Comparison of ENCODE assay signal across 9 cellular contexts in genomic region chr21:30434033-30434631, GRCh38. TPM values are rescaled to one million over a fixed set of nuclear protein-coding genes. Genes with fewer than 3 reads are reported as not detected.
DNase-seq lines count a peak whose midpoint lies in the region; ATAC-seq, FAIRE-seq and TF ChIP-seq lines count a peak whose summit lies in the region.
"Had no signal": no experiment of that assay in that cellular context is flagged by ENCODE, and none has a peak within 500 bp of the region (broad histone marks: within the 10 kb centered on the region; RNA-seq: fewer than 3 reads in every experiment).

No MANE protein-coding gene starts in this region.

- no peak overlapping the region for H3K27ac ChIP-seq in SK-N-SH (ENCODE audit: low read depth in 2 of 2, low read length in 1 of 2)

- no peaks in the 10 kb centered on the region; the same call in 1 of the 2 replicates for H3K27me3 ChIP-seq in SK-N-SH (ENCODE audit: insufficient read depth)

- no peaks in the 10 kb centered on the region for H3K9me2 ChIP-seq in SK-N-SH

- H4K20me1 ChIP-seq in SK-N-SH (ENCODE audit: insufficient read depth), result no peaks in the 10 kb centered on the region

- no peak for TF ChIP-seq EP300 in SK-N-SH (IDR thresholded peaks at IDR 0.05; ENCODE audit: borderline replicate concordance in 1 of 2, low read depth in 1 of 2, low read length in 1 of 2)

- no peak for ATAC-seq in T-cell (replicated peaks in 1 of 4)

- H3K36me3 ChIP-seq in SK-N-SH (replicated peaks in 1 of 2; ENCODE audit: control insufficient read depth in 1 of 2, insufficient read depth in 2 of 2, low read length in 1 of 2), result no peaks in the 10 kb centered on the region

- peaks cover 10% of the 10 kb centered on the region for H3K27me3 Mint-ChIP-seq in activated naive CD4-positive, alpha-beta T cell treated with anti-CD3 and anti-CD28 coated beads for 36 hours (ENCODE audit: low read depth)
- H3K27me3 Mint-ChIP-seq in T-cell, result peaks cover 3 to 12% of the 10 kb centered on the region in 2 donors

- no peaks in the 10 kb centered on the region for H3K9me3 ChIP-seq in SK-N-SH

- no peaks in the 10 kb centered on the region for H3F3A ChIP-seq in SK-N-SH (replicated peaks; ENCODE audit: insufficient read depth)

- CTCF ChIA-PET in activated naive CD4-positive, alpha-beta T cell treated with anti-CD3 and anti-CD28 coated beads for 36 hours (lab: Charles Lee), result interaction anchor here (0.6 to 1.6 kb wide), 4 partner anchors 19 to 170 kb away, joined by 3 to 5 read pairs (median 4); partner anchors contain the start of gene KRTAP19-1
- CTCF ChIA-PET in SK-N-SH (lab: Yijun Ruan, JAX), result interaction anchor here (0.6 to 2.6 kb wide), 16 partner anchors 8 to 468 kb away, joined by 3 to 11 read pairs (median 4); no protein-coding TSS in a partner anchor
- CTCF ChIA-PET in T-cell (lab: Charles Lee), result no interaction called here

- H3K79me2 ChIP-seq in SK-N-SH (ENCODE audit: insufficient read depth), result no peaks in the 10 kb centered on the region

- no peak for FAIRE-seq in HTR-8/SVneo (lab: Jason Lieb, UNC)

- no peak overlapping the region for H3K4me3 ChIP-seq in SK-N-SH (ENCODE audit: low read depth in 2 of 2, low read length in 1 of 2)
- no peak overlapping the region for H3K4me3 ChIP-seq in fibroblast of the aortic adventitia (ENCODE audit: low read depth, low read length)

- WGBS in SK-N-SH (ENCODE audit: low lambda C conversion rate), result 2% methylated on average over 10 of the region's 10 CpGs

- H3K4me2 ChIP-seq in SK-N-SH, result no peak overlapping the region

- no peak overlapping the region for H3K4me3 Mint-ChIP-seq in activated naive CD4-positive, alpha-beta T cell treated with anti-CD3 and anti-CD28 coated beads for 36 hours
- H3K4me3 Mint-ChIP-seq in T-cell, result no peak overlapping the region
- H3K4me3 Mint-ChIP-seq: activated naive CD4-positive, alpha-beta T cell treated with anti-CD3 and anti-CD28 coated beads, Interleukin-2, amount 50 U/mL, for 24 hours had no signal

- peak; percentile 31 for DNase-seq in activated naive CD4-positive, alpha-beta T cell treated with anti-CD3 and anti-CD28 coated beads for 36 hours
- no peak for DNase-seq in activated naive CD4-positive, alpha-beta T cell treated with Interleukin-2 at 50 U/mL for 16 hours
- DNase-seq in HTR-8/SVneo (ENCODE audit: insufficient read length, low spot score), result peak; percentile 6
- peak; percentile 33 for DNase-seq in SK-N-SH
- DNase-seq in fibroblast of the aortic adventitia (ENCODE audit: low read depth), result peak; percentile 0
- DNase-seq in stimulated activated CD4-positive, alpha-beta T cell treated with anti-CD3 and anti-CD28 coated beads, Interleukin-4, amount 100 ng/mL, for 1 hour, result peak; percentile 13
- DNase-seq in T-cell, result no peak
- no peak for DNase-seq in GOT3 (lab: John Stamatoyannopoulos, UW)

- H3K9me3 Mint-ChIP-seq in activated naive CD4-positive, alpha-beta T cell treated with anti-CD3 and anti-CD28 coated beads for 36 hours, result peaks cover 2% of the 10 kb centered on the region
- no peaks in the 10 kb centered on the region for H3K9me3 Mint-ChIP-seq in T-cell
- H3K9me3 Mint-ChIP-seq: activated naive CD4-positive, alpha-beta T cell treated with anti-CD3 and anti-CD28 coated beads, Interleukin-2, amount 50 U/mL, for 24 hours had no signal

- intact Hi-C loops in activated naive CD4-positive, alpha-beta T cell treated with anti-CD3 and anti-CD28 coated beads for 36 hours (cut with micrococcal nuclease), result loop anchor here (2.0 to 10.0 kb wide), 2 partner anchors 93 to 389 kb away; no protein-coding TSS in a partner anchor

- POLR2A ChIA-PET in SK-N-SH (lab: Yijun Ruan, JAX) (no interaction called here), T-cell (lab: Charles Lee) (no interaction called here)

- H2AFZ ChIP-seq in SK-N-SH (ENCODE audit: low read depth), result no peak overlapping the region

- peak; percentile 44 for TF ChIP-seq RAD21 in SK-N-SH (IDR thresholded peaks at IDR 0.05; ENCODE audit: low read length)

- H3K9ac ChIP-seq in SK-N-SH, result no peak overlapping the region

- no peaks in the 10 kb centered on the region for H3K36me3 Mint-ChIP-seq in activated naive CD4-positive, alpha-beta T cell treated with anti-CD3 and anti-CD28 coated beads for 36 hours (ENCODE audit: low read depth)
- no peaks in the 10 kb centered on the region for H3K36me3 Mint-ChIP-seq in T-cell
- H3K36me3 Mint-ChIP-seq: activated naive CD4-positive, alpha-beta T cell treated with anti-CD3 and anti-CD28 coated beads, Interleukin-2, amount 50 U/mL, for 24 hours had no signal

- H3K4me1 ChIP-seq in SK-N-SH (ENCODE audit: control insufficient read depth in 1 of 2, insufficient read depth in 2 of 2, low read depth in 1 of 2, low read length in 1 of 2), result no peaks in the 10 kb centered on the region

- TF ChIP-seq CTCF in SK-N-SH (IDR thresholded peaks at IDR 0.05), result peak; percentile 65
- peak; percentile 30 for TF ChIP-seq CTCF in fibroblast of the aortic adventitia (IDR thresholded peaks at IDR 0.05; ENCODE audit: insufficient read depth, low read length)

- H3K27ac Mint-ChIP-seq in activated naive CD4-positive, alpha-beta T cell treated with anti-CD3 and anti-CD28 coated beads for 36 hours, result no peak overlapping the region
- no peak overlapping the region for H3K27ac Mint-ChIP-seq in T-cell
- H3K27ac Mint-ChIP-seq: activated naive CD4-positive, alpha-beta T cell treated with anti-CD3 and anti-CD28 coated beads, Interleukin-2, amount 50 U/mL, for 24 hours had no signal

- no peaks in the 10 kb centered on the region for H3K4me1 Mint-ChIP-seq in activated naive CD4-positive, alpha-beta T cell treated with anti-CD3 and anti-CD28 coated beads for 36 hours (ENCODE audit: low read depth)
- no peaks in the 10 kb centered on the region for H3K4me1 Mint-ChIP-seq in T-cell
- H3K4me1 Mint-ChIP-seq: activated naive CD4-positive, alpha-beta T cell treated with anti-CD3 and anti-CD28 coated beads, Interleukin-2, amount 50 U/mL, for 24 hours had no signal

TF ChIP-seq in SK-N-SH, 30 proteins besides CTCF, POLR2A, EP300 and RAD21:
- TF ChIP-seq MEF2A (IDR thresholded peaks at IDR 0.05; ENCODE audit: borderline replicate concordance, low read depth), result no peak
- TF ChIP-seq SMC3 (IDR thresholded peaks at IDR 0.05; ENCODE audit: low read depth, low read length), result peak; percentile 28; the same call in 1 of the 2 replicates

RNA-seq across cellular contexts. Expression of gene KRTAP13-4, which starts 4.1 kb away (rescaled TPM):
- not detected for total RNA-seq in activated naive CD4-positive, alpha-beta T cell treated with anti-CD3 and anti-CD28 coated beads for 36 hours
- polyA plus RNA-seq in SK-N-SH (2012; rRNA removed), result not detected in 2 replicates
- polyA plus RNA-seq in SK-N-SH (2012; cell fraction: cytosol; rRNA removed), result not detected in 2 replicates
- polyA plus RNA-seq in SK-N-SH (2012; cell fraction: nucleus; rRNA removed), result not detected in 2 replicates
- not detected in 2 replicates for total RNA-seq in fibroblast of the aortic adventitia (ENCODE audit: low replicate concordance)
- not detected for total RNA-seq in T-cell

RNA-seq across cellular contexts. Expression of gene KRTAP15-1, which starts 5.9 kb away (rescaled TPM):
- not detected for total RNA-seq in activated naive CD4-positive, alpha-beta T cell treated with anti-CD3 and anti-CD28 coated beads for 36 hours
- not detected in 2 replicates for polyA plus RNA-seq in SK-N-SH (2012; rRNA removed)
- polyA plus RNA-seq in SK-N-SH (2012; cell fraction: cytosol; rRNA removed), result not detected in 2 replicates
- polyA plus RNA-seq in SK-N-SH (2012; cell fraction: nucleus; rRNA removed), result not detected in 2 replicates
- not detected in 2 replicates for total RNA-seq in fibroblast of the aortic adventitia (ENCODE audit: low replicate concordance)
- not detected for total RNA-seq in T-cell

RNA-seq across cellular contexts. Expression of gene KRTAP13-3, which starts 8.4 kb away (rescaled TPM):
- not detected for total RNA-seq in activated naive CD4-positive, alpha-beta T cell treated with anti-CD3 and anti-CD28 coated beads for 36 hours
- not detected in 2 replicates for polyA plus RNA-seq in SK-N-SH (2012; rRNA removed)
- polyA plus RNA-seq in SK-N-SH (2012; cell fraction: cytosol; rRNA removed), result not detected in 2 replicates
- not detected in 2 replicates for polyA plus RNA-seq in SK-N-SH (2012; cell fraction: nucleus; rRNA removed)
- total RNA-seq in fibroblast of the aortic adventitia (ENCODE audit: low replicate concordance) (not detected in 2 replicates), T-cell (not detected)

RNA-seq across cellular contexts. Expression of gene KRTAP13-1, which starts 38.3 kb away (rescaled TPM):
- not detected for total RNA-seq in activated naive CD4-positive, alpha-beta T cell treated with anti-CD3 and anti-CD28 coated beads for 36 hours
- not detected in 2 replicates for polyA plus RNA-seq in SK-N-SH (2012; rRNA removed)
- polyA plus RNA-seq in SK-N-SH (2012; cell fraction: cytosol; rRNA removed), result not detected in 2 replicates
- polyA plus RNA-seq in SK-N-SH (2012; cell fraction: nucleus; rRNA removed), result not detected in 2 replicates
- total RNA-seq in fibroblast of the aortic adventitia (ENCODE audit: low replicate concordance), result not detected in 2 replicates
- total RNA-seq in T-cell, result not detected

RNA-seq across cellular contexts. Expression of gene KRTAP19-1, which starts 46.0 kb away (rescaled TPM):
- not detected for total RNA-seq in activated naive CD4-positive, alpha-beta T cell treated with anti-CD3 and anti-CD28 coated beads for 36 hours
- polyA plus RNA-seq in SK-N-SH (2012; rRNA removed), result not detected in 2 replicates
- polyA plus RNA-seq in SK-N-SH (2012; cell fraction: cytosol; rRNA removed), result not detected in 2 replicates
- polyA plus RNA-seq in SK-N-SH (2012; cell fraction: nucleus; rRNA removed), result not detected in 2 replicates
- not detected in 2 replicates for total RNA-seq in fibroblast of the aortic adventitia (ENCODE audit: low replicate concordance)
- total RNA-seq in T-cell, result not detected

Comparison
In these comparisons a context has a peak if more than half of its experiments do, and no peak if none do; other contexts are left out.
1. DNase-seq: peak in activated naive CD4-positive, alpha-beta T cell treated with anti-CD3 and anti-CD28 coated beads for 36 hours (single experiment), HTR-8/SVneo (single experiment), SK-N-SH (single experiment), fibroblast of the aortic adventitia (single experiment) and stimulated activated CD4-positive, alpha-beta T cell treated with anti-CD3 and anti-CD28 coated beads, Interleukin-4, amount 100 ng/mL, for 1 hour (single experiment); none in activated naive CD4-positive, alpha-beta T cell treated with Interleukin-2 at 50 U/mL for 16 hours (single experiment), T-cell (0 of 34) and GOT3 (single experiment).
2. CTCF ChIA-PET loops: an anchor here in activated naive CD4-positive, alpha-beta T cell treated with anti-CD3 and anti-CD28 coated beads for 36 hours (0.6 to 1.6 kb wide) and SK-N-SH (0.6 to 2.6 kb wide); none called in T-cell.